ENCODE assay signal across 8 cellular contexts in genomic region chrX:72308566-72309296, GRCh38. TPM values are rescaled to one million over a fixed set of nuclear protein-coding genes. Genes with fewer than 3 reads are reported as not detected.
DNase-seq lines count a peak whose midpoint lies in the region; ATAC-seq and TF ChIP-seq lines count a peak whose summit lies in the region.

No MANE protein-coding gene starts in this region.

- no peak overlapping the region for H3K27ac Mint-ChIP-seq in activated naive CD8-positive, alpha-beta T cell treated with anti-CD3 and anti-CD28 coated beads for 36 hours
- H3K27ac Mint-ChIP-seq in glutamatergic neuron (ENCODE audit: unreplicated experiment), result peak overlapping the region; percentile 91

- peak; percentile 46 for ATAC-seq in HG03442 (IDR thresholded peaks at IDR 0.05; ENCODE audit: unreplicated experiment)
- no peak for ATAC-seq in HG03432 (IDR thresholded peaks at IDR 0.05; ENCODE audit: unreplicated experiment)

- peak; percentile 19 for DNase-seq in DMS153 treated with DMSO at 0.1 percent for 48 hours (lab: John Stamatoyannopoulos, UW; ENCODE audit: unreplicated experiment)
- peak; percentile 96 for DNase-seq in NCI-H82 (lab: John Stamatoyannopoulos, UW)
- peak; percentile 17 for DNase-seq in activated naive CD8-positive, alpha-beta T cell treated with anti-CD3 and anti-CD28 coated beads for 36 hours
- DNase-seq in glutamatergic neuron, result peak; percentile 85
- peak; percentile 26 for DNase-seq in occipital lobe (lab: John Stamatoyannopoulos, UW)
- DNase-seq in 8988T, result no peak

- H3K4me1 Mint-ChIP-seq in activated naive CD8-positive, alpha-beta T cell treated with anti-CD3 and anti-CD28 coated beads for 36 hours, result peaks cover 15% of the 10 kb centered on the region
- peaks cover 11% of the 10 kb centered on the region for H3K4me1 Mint-ChIP-seq in glutamatergic neuron (ENCODE audit: low read depth, unreplicated experiment)

- no peaks in the 10 kb centered on the region for H3K9me3 Mint-ChIP-seq in activated naive CD8-positive, alpha-beta T cell treated with anti-CD3 and anti-CD28 coated beads for 36 hours
- H3K9me3 Mint-ChIP-seq in glutamatergic neuron (ENCODE audit: unreplicated experiment), result peaks cover 6% of the 10 kb centered on the region

- TF ChIP-seq CTCF in glutamatergic neuron (IDR thresholded peaks at IDR 0.05; ENCODE audit: partially characterized antibody, unreplicated experiment), result no peak

- H3K27me3 Mint-ChIP-seq in activated naive CD8-positive, alpha-beta T cell treated with anti-CD3 and anti-CD28 coated beads for 36 hours, result peaks cover 60% of the 10 kb centered on the region
- H3K27me3 Mint-ChIP-seq in glutamatergic neuron (ENCODE audit: unreplicated experiment), result peaks cover 15% of the 10 kb centered on the region

- H3K4me3 Mint-ChIP-seq in activated naive CD8-positive, alpha-beta T cell treated with anti-CD3 and anti-CD28 coated beads for 36 hours, result peak overlapping the region; percentile 33
- H3K4me3 Mint-ChIP-seq in glutamatergic neuron (ENCODE audit: unreplicated experiment), result peak overlapping the region; percentile 80

- no peaks in the 10 kb centered on the region for H3K36me3 Mint-ChIP-seq in activated naive CD8-positive, alpha-beta T cell treated with anti-CD3 and anti-CD28 coated beads for 36 hours
- H3K36me3 Mint-ChIP-seq in glutamatergic neuron (ENCODE audit: unreplicated experiment), result no peaks in the 10 kb centered on the region

RNA-seq across cellular contexts. Expression of gene CITED1, which starts 3.0 kb away (rescaled TPM):
- total RNA-seq in activated naive CD8-positive, alpha-beta T cell treated with anti-CD3 and anti-CD28 coated beads for 36 hours, result not detected
- total RNA-seq in glutamatergic neuron (ENCODE audit: unreplicated experiment) (42.7 TPM), occipital lobe (3.0 TPM)

RNA-seq across cellular contexts. Expression of gene RPS4X, which starts 31.7 kb away (rescaled TPM):
- total RNA-seq in activated naive CD8-positive, alpha-beta T cell treated with anti-CD3 and anti-CD28 coated beads for 36 hours, result 1,000 to 10,000 TPM; 1,252 to 1,255 TPM
- total RNA-seq in glutamatergic neuron (ENCODE audit: unreplicated experiment) (502 TPM), occipital lobe (1,323 TPM)

Comparison
In these comparisons a context has a peak if more than half of its experiments do, and no peak if none do; other contexts are left out.
1. RNA of gene CITED1, which starts 3.0 kb away (total RNA-seq): 42.7 TPM in glutamatergic neuron (single experiment); 3.0 TPM in occipital lobe (single experiment) and not detected in activated naive CD8-positive, alpha-beta T cell treated with anti-CD3 and anti-CD28 coated beads for 36 hours; every median in the first group is over 10 times any median in the second.